ENCODE assay signal across 13 cellular contexts in genomic region chr22:28989035-28989464, GRCh38.
DNase-seq lines count a peak whose midpoint lies in the region; ATAC-seq, FAIRE-seq and TF ChIP-seq lines count a peak whose summit lies in the region.
"Had no signal": no experiment of that assay in that cellular context is flagged by ENCODE, and none has a peak within 500 bp of the region (broad histone marks: within the 10 kb centered on the region; RNA-seq: fewer than 3 reads in every experiment).

No MANE protein-coding gene starts in this region.

- peaks cover 13% of the 10 kb centered on the region for H3K27me3 Mint-ChIP-seq in activated CD8-positive, alpha-beta T cell treated with anti-CD3 and anti-CD28 coated beads for 36 hours
- peaks cover 14% of the 10 kb centered on the region for H3K27me3 Mint-ChIP-seq in activated CD8-positive, alpha-beta T cell treated with anti-CD3 and anti-CD28 coated beads, Interleukin-2, amount 10 ng/mL, durations not matched to agents 7 days and 5 days (ENCODE audit: low read depth)

- H3K36me3 ChIP-seq in bronchial epithelial cell (ENCODE audit: control insufficient read depth, insufficient read depth, low read length) = peaks cover 2% of the 10 kb centered on the region
- H3K36me3 ChIP-seq in lung (ENCODE audit: control insufficient read depth in 2 of 2, insufficient read depth in 2 of 2, low read length in 2 of 2) = peaks cover 2% of the 10 kb centered on the region in 2 donors

- H3K4me3 ChIP-seq in bronchial epithelial cell (ENCODE audit: low read depth, low read length) (no peak overlapping the region), lung (no peak overlapping the region)
- H3K4me3 ChIP-seq: cardiac muscle cell had no signal

- peaks cover 8% of the 10 kb centered on the region for H3K4me1 Mint-ChIP-seq in activated CD8-positive, alpha-beta T cell treated with anti-CD3 and anti-CD28 coated beads for 36 hours (ENCODE audit: low read depth)
- H3K4me1 Mint-ChIP-seq in activated CD8-positive, alpha-beta T cell treated with anti-CD3 and anti-CD28 coated beads, Interleukin-2, amount 10 ng/mL, durations not matched to agents 7 days and 5 days (ENCODE audit: low read depth) = no peaks in the 10 kb centered on the region
- peaks cover 11% of the 10 kb centered on the region for H3K4me1 Mint-ChIP-seq in stimulated activated effector memory CD8-positive, alpha-beta T cell treated with anti-CD3 and anti-CD28 coated beads, Interleukin-12 subunit alpha, Interleukin-12 subunit beta, amount 100 ng/mL, for 72 hours

- no peak overlapping the region for H3K4me3 Mint-ChIP-seq in activated CD8-positive, alpha-beta T cell treated with anti-CD3 and anti-CD28 coated beads for 36 hours
- no peak overlapping the region for H3K4me3 Mint-ChIP-seq in activated CD8-positive, alpha-beta T cell treated with anti-CD3 and anti-CD28 coated beads, Interleukin-2, amount 10 ng/mL, durations not matched to agents 7 days and 5 days
- H3K4me3 Mint-ChIP-seq in stimulated activated effector memory CD8-positive, alpha-beta T cell treated with anti-CD3 and anti-CD28 coated beads, Interleukin-12 subunit alpha, Interleukin-12 subunit beta, amount 100 ng/mL, for 72 hours = no peak overlapping the region

- POLR2A ChIA-PET in activated CD8-positive, alpha-beta T cell treated with anti-CD3 and anti-CD28 coated beads for 36 hours (lab: Charles Lee) = interaction anchor here (1.4 kb wide), 1 partner anchor 11 kb away, joined by 3 read pairs; no protein-coding TSS in a partner anchor
- POLR2A ChIA-PET in activated CD8-positive, alpha-beta T cell treated with anti-CD3 and anti-CD28 coated beads, Interleukin-2, amount 10 ng/mL, durations not matched to agents 7 days and 5 days (lab: Charles Lee) = no interaction called here

- no peaks in the 10 kb centered on the region for H3K9me3 ChIP-seq in lung (ENCODE audit: control insufficient read depth in 2 of 2, insufficient read depth in 1 of 2, low read length in 1 of 2)

- peak; percentile 86 for ATAC-seq in activated CD8-positive, alpha-beta T cell treated with anti-CD3 and anti-CD28 coated beads for 36 hours
- no peak for ATAC-seq in activated CD8-positive, alpha-beta T cell treated with anti-CD3 and anti-CD28 coated beads, Interleukin-2, amount 10 ng/mL, durations not matched to agents 7 days and 5 days
- peak; percentile 55 for ATAC-seq in lung (ENCODE audit: insufficient read depth, low FRiP score)
- ATAC-seq in stimulated activated effector memory CD8-positive, alpha-beta T cell treated with anti-CD3 and anti-CD28 coated beads, Interleukin-12 subunit alpha, Interleukin-12 subunit beta, amount 100 ng/mL, for 72 hours = peak; percentile 82

- peak overlapping the region; percentile 27 for H3K27ac Mint-ChIP-seq in activated CD8-positive, alpha-beta T cell treated with anti-CD3 and anti-CD28 coated beads for 36 hours
- no peak overlapping the region for H3K27ac Mint-ChIP-seq in activated CD8-positive, alpha-beta T cell treated with anti-CD3 and anti-CD28 coated beads, Interleukin-2, amount 10 ng/mL, durations not matched to agents 7 days and 5 days
- no peak overlapping the region for H3K27ac Mint-ChIP-seq in stimulated activated effector memory CD8-positive, alpha-beta T cell treated with anti-CD3 and anti-CD28 coated beads, Interleukin-12 subunit alpha, Interleukin-12 subunit beta, amount 100 ng/mL, for 72 hours

- H3K9me3 Mint-ChIP-seq in activated CD8-positive, alpha-beta T cell treated with anti-CD3 and anti-CD28 coated beads for 36 hours = peaks cover 5% of the 10 kb centered on the region
- peaks cover 5% of the 10 kb centered on the region for H3K9me3 Mint-ChIP-seq in activated CD8-positive, alpha-beta T cell treated with anti-CD3 and anti-CD28 coated beads, Interleukin-2, amount 10 ng/mL, durations not matched to agents 7 days and 5 days (ENCODE audit: insufficient read depth)
- H3K9me3 Mint-ChIP-seq in stimulated activated effector memory CD8-positive, alpha-beta T cell treated with anti-CD3 and anti-CD28 coated beads, Interleukin-12 subunit alpha, Interleukin-12 subunit beta, amount 100 ng/mL, for 72 hours = peaks cover 3% of the 10 kb centered on the region

- peaks cover 0 to 8% of the 10 kb centered on the region in 2 donors for H3K4me1 ChIP-seq in lung (ENCODE audit: control insufficient read depth in 2 of 2, insufficient read depth in 2 of 2, low read length in 2 of 2)

- CTCF ChIA-PET in activated CD8-positive, alpha-beta T cell treated with anti-CD3 and anti-CD28 coated beads for 36 hours (lab: Charles Lee) = interaction anchor here (1.1 kb wide), 1 partner anchor 133 kb away, joined by 3 read pairs; no protein-coding TSS in a partner anchor
- CTCF ChIA-PET in activated CD8-positive, alpha-beta T cell treated with anti-CD3 and anti-CD28 coated beads, Interleukin-2, amount 10 ng/mL, durations not matched to agents 7 days and 5 days (lab: Charles Lee) = no interaction called here

- H3K36me3 Mint-ChIP-seq in activated CD8-positive, alpha-beta T cell treated with anti-CD3 and anti-CD28 coated beads for 36 hours (ENCODE audit: low read depth) = peaks cover 4% of the 10 kb centered on the region
- peaks cover 3% of the 10 kb centered on the region for H3K36me3 Mint-ChIP-seq in activated CD8-positive, alpha-beta T cell treated with anti-CD3 and anti-CD28 coated beads, Interleukin-2, amount 10 ng/mL, durations not matched to agents 7 days and 5 days (ENCODE audit: low read depth)
- H3K36me3 Mint-ChIP-seq in stimulated activated effector memory CD8-positive, alpha-beta T cell treated with anti-CD3 and anti-CD28 coated beads, Interleukin-12 subunit alpha, Interleukin-12 subunit beta, amount 100 ng/mL, for 72 hours = no peaks in the 10 kb centered on the region

- no peak for FAIRE-seq in bronchial epithelial cell (lab: Jason Lieb, UNC)

- WGBS in lung, 2 donors = 78 to 82% methylated on average over 5 of the region's 5 CpGs

- no peaks in the 10 kb centered on the region for H3K27me3 ChIP-seq in bronchial epithelial cell (ENCODE audit: control insufficient read depth, insufficient read depth, low read length)
- no peaks in the 10 kb centered on the region for H3K27me3 ChIP-seq in lung (ENCODE audit: control insufficient read depth, insufficient read depth)
- H3K27me3 ChIP-seq: cardiac muscle cell had no signal

- intact Hi-C loops in activated CD8-positive, alpha-beta T cell treated with anti-CD3 and anti-CD28 coated beads for 36 hours (cut with micrococcal nuclease) = no loop called here

- H3K27ac ChIP-seq in lung (ENCODE audit: low read depth in 1 of 2, low read length in 1 of 2) = no peak overlapping the region

- DNase-seq in activated CD8-positive, alpha-beta T cell treated with anti-CD3 and anti-CD28 coated beads for 36 hours = peak; percentile 59
- DNase-seq in activated CD8-positive, alpha-beta T cell treated with anti-CD3 and anti-CD28 coated beads, Interleukin-2, amount 10 ng/mL, durations not matched to agents 7 days and 5 days = no peak
- peak; percentile 69 for DNase-seq in bronchial epithelial cell (ENCODE audit: low read depth)
- DNase-seq in lung (ENCODE audit: low spot score) = no peak
- no peak for DNase-seq in stimulated activated effector memory CD8-positive, alpha-beta T cell treated with anti-CD3 and anti-CD28 coated beads, Interleukin-12 subunit alpha, Interleukin-12 subunit beta, amount 100 ng/mL, for 72 hours (ENCODE audit: low spot score in 2 of 2)
- no peak for DNase-seq in NK-92 (lab: John Stamatoyannopoulos, UW; ENCODE audit: unreplicated experiment)
- DNase-seq in NCI-H524 (lab: John Stamatoyannopoulos, UW) = no peak
- no peak for DNase-seq in DMS 273 treated with DMSO at 0.1 percent for 48 hours (lab: John Stamatoyannopoulos, UW)
- DNase-seq: activated CD4-positive, alpha-beta T cell treated with anti-CD3 and anti-CD28 coated beads for 1 hour; NCI-H526; retina; SHP77 treated with DMSO at 0.1 percent for 48 hours had no signal

- TF ChIP-seq CTCF in activated CD8-positive, alpha-beta T cell treated with anti-CD3 and anti-CD28 coated beads for 36 hours (IDR thresholded peaks at IDR 0.05) = no peak
- TF ChIP-seq CTCF in bronchial epithelial cell (IDR thresholded peaks at IDR 0.05; ENCODE audit: insufficient read depth, low read length, severe bottlenecking) (no peak), lung (IDR thresholded peaks at IDR 0.05; ENCODE audit: control extremely low read depth, extremely low read depth) (no peak)

Comparison
In these comparisons a context has a peak if more than half of its experiments do, and no peak if none do; other contexts are left out.
1. DNase-seq: peak in activated CD8-positive, alpha-beta T cell treated with anti-CD3 and anti-CD28 coated beads for 36 hours (single experiment) and bronchial epithelial cell (single experiment); none in activated CD8-positive, alpha-beta T cell treated with anti-CD3 and anti-CD28 coated beads, Interleukin-2, amount 10 ng/mL, durations not matched to agents 7 days and 5 days (single experiment), lung (single experiment), stimulated activated effector memory CD8-positive, alpha-beta T cell treated with anti-CD3 and anti-CD28 coated beads, Interleukin-12 subunit alpha, Interleukin-12 subunit beta, amount 100 ng/mL, for 72 hours (0 of 2), NK-92 (single experiment), NCI-H524 (0 of 2) and DMS 273 treated with DMSO at 0.1 percent for 48 hours (single experiment).